Comparison of ENCODE assay signal across 17 cellular contexts in the genomic region with DNA sequence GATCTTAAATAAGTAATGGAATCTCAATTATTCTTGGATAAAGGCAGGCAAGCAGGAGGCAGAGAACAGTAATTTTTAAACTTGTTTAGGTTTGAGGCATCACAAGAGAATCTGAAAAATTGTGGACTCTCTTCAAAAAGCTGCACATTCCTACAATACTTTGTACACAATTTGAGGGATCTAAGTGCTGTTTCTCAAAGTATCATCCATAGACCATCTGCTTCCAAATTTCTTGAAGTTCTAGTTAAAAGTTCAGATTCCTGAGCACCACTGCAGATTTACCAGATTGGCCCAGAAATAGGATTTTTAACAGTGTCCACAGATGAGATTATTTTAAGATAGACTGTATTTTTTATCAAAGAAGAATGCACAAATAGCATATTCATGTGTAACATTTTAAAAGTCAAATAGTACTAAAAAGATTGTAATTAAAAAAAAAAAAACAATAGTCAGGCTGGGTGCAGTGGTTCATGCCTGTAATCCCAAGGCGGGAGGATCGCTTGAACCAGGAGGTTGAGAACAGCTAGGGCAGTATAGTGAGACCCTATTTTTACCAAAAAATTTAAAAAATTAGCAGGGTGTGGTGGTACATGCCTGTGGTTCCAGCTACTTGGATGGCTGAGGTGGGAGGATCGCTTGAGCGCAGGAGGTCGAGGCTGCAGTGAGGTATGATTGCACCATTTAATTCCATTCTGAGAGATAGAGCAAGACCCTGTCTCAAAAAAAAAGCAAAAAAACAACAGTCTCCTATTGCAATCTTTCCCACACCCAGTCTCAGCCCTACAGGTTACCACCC.
"Had no signal": no experiment of that assay in that cellular context is flagged by ENCODE, and none has a peak within 500 bp of the region (broad histone marks: within the 10 kb centered on the region; RNA-seq: fewer than 3 reads in every experiment).

No MANE protein-coding gene starts in this region.

- DNase-seq: activated CD4-positive, alpha-beta memory T cell treated with anti-CD3 and anti-CD28 coated beads for 36 hours; activated gamma-delta T cell; activated T-cell treated with anti-CD3 and anti-CD28 coated beads, Interleukin-2, amount 50 U/mL, for 48 hours; aorta; esophagus squamous epithelium; gastrocnemius medialis; heart right ventricle; left lung; mucosa of descending colon; natural killer cell; psoas muscle; sigmoid colon; stimulated activated CD4-positive, alpha-beta T cell treated with anti-CD3 and anti-CD28 coated beads, Interleukin-2, amount 100 ng/mL, for 48 hours; stimulated activated naive CD8-positive, alpha-beta T cell treated with anti-CD3 and anti-CD28 coated beads, Interleukin-15, amount 100 ng/mL, for 72 hours; T-helper 9 cell; testis had no signal

- H3K4me1 ChIP-seq: esophagus squamous epithelium, gastrocnemius medialis, heart right ventricle, left lung, psoas muscle, testis had no signal

- H3K9me3 ChIP-seq: esophagus squamous epithelium, gastrocnemius medialis, left lung, mucosa of descending colon, psoas muscle, sigmoid colon, testis had no signal

- H3K36me3 ChIP-seq: esophagus squamous epithelium, gastrocnemius medialis, heart right ventricle, left lung, sigmoid colon had no signal

- H3K27ac ChIP-seq: esophagus squamous epithelium, gastrocnemius medialis, heart right ventricle, left lung, psoas muscle, sigmoid colon, testis, VCaP had no signal

- H3K4me3 ChIP-seq: esophagus squamous epithelium, gastrocnemius medialis, heart right ventricle, left lung, mucosa of descending colon, psoas muscle, sigmoid colon, testis had no signal

- H3K27me3 ChIP-seq: esophagus squamous epithelium, gastrocnemius medialis, heart right ventricle, left lung, sigmoid colon, testis had no signal
